ENCODE assay signal across 17 cellular contexts in genomic region chr2:46538393-46538792, GRCh38. TPM values are rescaled to one million over a fixed set of nuclear protein-coding genes. Genes with fewer than 3 reads are reported as not detected.
DNase-seq lines count a peak whose midpoint lies in the region; ATAC-seq, FAIRE-seq and TF ChIP-seq lines count a peak whose summit lies in the region.
"Had no signal": no experiment of that assay in that cellular context is flagged by ENCODE, and none has a peak within 500 bp of the region (broad histone marks: within the 10 kb centered on the region; RNA-seq: fewer than 3 reads in every experiment).

No MANE protein-coding gene starts in this region.

- intact Hi-C loops in CD8-positive, alpha-beta T cell (cut with DNase I, micrococcal nuclease), result loop anchor here in 1 of 2 experiments (5.0 kb wide), 1 partner anchor 186 kb away; no protein-coding TSS in a partner anchor

- H3K4me1 Mint-ChIP-seq in CD8-positive, alpha-beta T cell (ENCODE audit: low read depth), result peaks cover 79% of the 10 kb centered on the region

- H3K27me3 ChIP-seq in CD8-positive, alpha-beta T cell (ENCODE audit: insufficient read depth, low read length), result no peaks in the 10 kb centered on the region
- H3K27me3 ChIP-seq in bronchial epithelial cell (ENCODE audit: control insufficient read depth, insufficient read depth, low read length), result no peaks in the 10 kb centered on the region
- H3K27me3 ChIP-seq: BE2C, SJSA1 had no signal

- H3K27ac ChIP-seq in CD8-positive, alpha-beta T cell (ENCODE audit: low read depth, low read length), result no peak overlapping the region
- H3K27ac ChIP-seq: SJSA1 had no signal

- FAIRE-seq in bronchial epithelial cell (lab: Jason Lieb, UNC), result no peak

- H3K36me3 Mint-ChIP-seq in CD8-positive, alpha-beta T cell, result no peaks in the 10 kb centered on the region

- POLR2A ChIA-PET in CD8-positive, alpha-beta T cell (lab: Charles Lee), result no interaction called here

- DNase-seq in CD8-positive, alpha-beta T cell, result no peak
- DNase-seq in NAMALWA (ENCODE audit: low spot score) (peak; percentile 67), bronchial epithelial cell (ENCODE audit: low read depth) (peak; percentile 52), myocyte (ENCODE audit: low read depth) (peak; percentile 13), SW 1271 (lab: John Stamatoyannopoulos, UW) (no peak), medulla oblongata (ENCODE audit: extremely low spot score) (no peak)
- DNase-seq in stimulated activated CD4-positive, alpha-beta T cell treated with anti-CD3 and anti-CD28 coated beads, Interleukin-4, amount 100 ng/mL, for 4 hours, result no peak
- DNase-seq: activated B cell treated with CpG ODN at 0.5 μM for 24 hours; amniotic stem cell; BE2C; NCI-H226; stimulated activated CD4-positive, alpha-beta T cell treated with anti-CD3 and anti-CD28 coated beads, Interleukin-2, amount 100 ng/mL, for 24 hours had no signal

- H3K27ac Mint-ChIP-seq in CD8-positive, alpha-beta T cell, result peak overlapping the region; percentile 10
- H3K27ac Mint-ChIP-seq: activated B cell treated with CpG ODN at 0.5 μM for 24 hours; stimulated activated effector memory CD8-positive, alpha-beta T cell treated with anti-CD3 and anti-CD28 coated beads, Interleukin-12 subunit alpha, Interleukin-12 subunit beta, amount 100 ng/mL, for 72 hours had no signal

- no peaks in the 10 kb centered on the region for H3K36me3 ChIP-seq in CD8-positive, alpha-beta T cell (ENCODE audit: insufficient read depth, low read length)
- H3K36me3 ChIP-seq in bronchial epithelial cell (ENCODE audit: control insufficient read depth, insufficient read depth, low read length), result peaks cover 2% of the 10 kb centered on the region
- H3K36me3 ChIP-seq: BE2C, SJSA1 had no signal

- no peaks in the 10 kb centered on the region for H3K9me3 Mint-ChIP-seq in CD8-positive, alpha-beta T cell
- H3K9me3 Mint-ChIP-seq: activated B cell treated with CpG ODN at 0.5 μM for 24 hours; stimulated activated effector memory CD8-positive, alpha-beta T cell treated with anti-CD3 and anti-CD28 coated beads, Interleukin-12 subunit alpha, Interleukin-12 subunit beta, amount 100 ng/mL, for 72 hours had no signal

- no peaks in the 10 kb centered on the region for H3K27me3 Mint-ChIP-seq in CD8-positive, alpha-beta T cell (ENCODE audit: low read depth)
- H3K27me3 Mint-ChIP-seq: activated B cell treated with CpG ODN at 0.5 μM for 24 hours had no signal

- no peaks in the 10 kb centered on the region for H3K9me3 ChIP-seq in CD8-positive, alpha-beta T cell (ENCODE audit: low read length)
- H3K9me3 ChIP-seq: BE2C, SJSA1 had no signal

- H3K4me1 ChIP-seq in CD8-positive, alpha-beta T cell (ENCODE audit: insufficient read depth, low read length), result peaks cover 61% of the 10 kb centered on the region
- H3K4me1 ChIP-seq: BE2C had no signal

- CTCF ChIA-PET in CD8-positive, alpha-beta T cell (lab: Charles Lee), result interaction anchor here (0.5 to 1.4 kb wide), 3 partner anchors 28 to 76 kb away, joined by 4 to 5 read pairs (median 4); no protein-coding TSS in a partner anchor

- no peak for ATAC-seq in CD8-positive, alpha-beta T cell
- ATAC-seq in HG03039 (IDR thresholded peaks at IDR 0.05; ENCODE audit: unreplicated experiment), result no peak
- ATAC-seq: stimulated activated effector memory CD8-positive, alpha-beta T cell treated with anti-CD3 and anti-CD28 coated beads, Interleukin-12 subunit alpha, Interleukin-12 subunit beta, amount 100 ng/mL, for 72 hours had no signal

- no peak overlapping the region for H3K4me3 Mint-ChIP-seq in CD8-positive, alpha-beta T cell
- H3K4me3 Mint-ChIP-seq: activated B cell treated with CpG ODN at 0.5 μM for 24 hours; stimulated activated effector memory CD8-positive, alpha-beta T cell treated with anti-CD3 and anti-CD28 coated beads, Interleukin-12 subunit alpha, Interleukin-12 subunit beta, amount 100 ng/mL, for 72 hours had no signal

- H3K4me3 ChIP-seq in CD8-positive, alpha-beta T cell (ENCODE audit: low read depth, low read length), result no peak overlapping the region
- no peak overlapping the region for H3K4me3 ChIP-seq in bronchial epithelial cell (ENCODE audit: low read depth, low read length)
- H3K4me3 ChIP-seq: lung, SJSA1 had no signal

- TF ChIP-seq CTCF in CD8-positive, alpha-beta T cell (IDR thresholded peaks at IDR 0.05), result no peak
- TF ChIP-seq CTCF in bronchial epithelial cell (IDR thresholded peaks at IDR 0.05; ENCODE audit: insufficient read depth, low read length, severe bottlenecking), result no peak

RNA-seq across cellular contexts. Expression of gene RHOQ, which starts 3.9 kb away (rescaled TPM):
- 10 to 100 TPM; 22.6 to 27.3 TPM for total RNA-seq in CD8-positive, alpha-beta T cell
- total RNA-seq in bronchial epithelial cell (24.2 and 30.6 TPM in 2 replicates), myocyte (79.0 and 90.9 TPM in 2 replicates)
- polyA plus RNA-seq in myocyte (2012), result 69.6 TPM

RNA-seq across cellular contexts. Expression of gene ATP6V1E2, which starts 4.0 kb away (rescaled TPM):
- 1 to 10 TPM; 3.6 TPM for total RNA-seq in CD8-positive, alpha-beta T cell
- total RNA-seq in bronchial epithelial cell, result 9.2 and 11.8 TPM in 2 replicates
- 2.2 and 4.1 TPM in 2 replicates for total RNA-seq in myocyte
- 5.0 TPM for polyA plus RNA-seq in myocyte (2012)

RNA-seq across cellular contexts. Expression of gene TMEM247, which starts 59.0 kb away (rescaled TPM):
- total RNA-seq in CD8-positive, alpha-beta T cell, result not detected
- total RNA-seq in bronchial epithelial cell, result not detected in 2 replicates
- not detected in 2 replicates for total RNA-seq in myocyte
- polyA plus RNA-seq in myocyte (2012), result not detected
- total RNA-seq: activated B cell treated with CpG ODN at 0.5 μM for 24 hours, lung, osteoblast, SJSA1 had no signal
- polyA plus RNA-seq: lung had no signal

Comparison
In these comparisons a context has a peak if more than half of its experiments do, and no peak if none do; other contexts are left out.
1. DNase-seq: peak in NAMALWA (single experiment), bronchial epithelial cell (single experiment) and myocyte (single experiment); none in CD8-positive, alpha-beta T cell (0 of 7), stimulated activated CD4-positive, alpha-beta T cell treated with anti-CD3 and anti-CD28 coated beads, Interleukin-4, amount 100 ng/mL, for 4 hours (0 of 2), SW 1271 (0 of 2) and medulla oblongata (single experiment).